Comparison of ENCODE assay signal across 1 cellular context in genomic region chr9:99039388-99040182, GRCh38.
A peak's percentile ranks its signal among the peaks of the same experiment; 100 is the strongest.
TF ChIP-seq lines count a peak whose summit lies in the region.

No MANE protein-coding gene starts in this region.

TF ChIP-seq in SK-N-SH, 30 proteins besides CTCF, POLR2A, EP300 and RAD21 (continued from another document):
- TF ChIP-seq ZBTB33 (IDR thresholded peaks at IDR 0.05; ENCODE audit: borderline replicate concordance, low read depth), result no peak
- no peak for TF ChIP-seq SIN3A (IDR thresholded peaks at IDR 0.05; ENCODE audit: borderline replicate concordance, low read depth, low read length)
- TF ChIP-seq CHD2 (IDR thresholded peaks at IDR 0.05; ENCODE audit: low read length, partially characterized antibody), result no peak
- TF ChIP-seq GABPA (IDR thresholded peaks at IDR 0.05; ENCODE audit: low read depth), result no peak
- TF ChIP-seq ELF1 (IDR thresholded peaks at IDR 0.05), result no peak
- TF ChIP-seq, protein P1, sequence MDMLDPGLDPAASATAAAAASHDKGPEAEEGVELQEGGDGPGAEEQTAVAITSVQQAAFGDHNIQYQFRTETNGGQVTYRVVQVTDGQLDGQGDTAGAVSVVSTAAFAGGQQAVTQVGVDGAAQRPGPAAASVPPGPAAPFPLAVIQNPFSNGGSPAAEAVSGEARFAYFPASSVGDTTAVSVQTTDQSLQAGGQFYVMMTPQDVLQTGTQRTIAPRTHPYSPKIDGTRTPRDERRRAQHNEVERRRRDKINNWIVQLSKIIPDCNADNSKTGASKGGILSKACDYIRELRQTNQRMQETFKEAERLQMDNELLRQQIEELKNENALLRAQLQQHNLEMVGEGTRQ (IDR thresholded peaks at IDR 0.05; ENCODE audit: borderline replicate concordance, low read depth, low read length), result no peak
- TF ChIP-seq RCOR1 (IDR thresholded peaks at IDR 0.05; ENCODE audit: low read length), result no peak
- TF ChIP-seq GATA2 (CRISPR knock-in tag; IDR thresholded peaks at IDR 0.05), result no peak
- TF ChIP-seq, protein P2, sequence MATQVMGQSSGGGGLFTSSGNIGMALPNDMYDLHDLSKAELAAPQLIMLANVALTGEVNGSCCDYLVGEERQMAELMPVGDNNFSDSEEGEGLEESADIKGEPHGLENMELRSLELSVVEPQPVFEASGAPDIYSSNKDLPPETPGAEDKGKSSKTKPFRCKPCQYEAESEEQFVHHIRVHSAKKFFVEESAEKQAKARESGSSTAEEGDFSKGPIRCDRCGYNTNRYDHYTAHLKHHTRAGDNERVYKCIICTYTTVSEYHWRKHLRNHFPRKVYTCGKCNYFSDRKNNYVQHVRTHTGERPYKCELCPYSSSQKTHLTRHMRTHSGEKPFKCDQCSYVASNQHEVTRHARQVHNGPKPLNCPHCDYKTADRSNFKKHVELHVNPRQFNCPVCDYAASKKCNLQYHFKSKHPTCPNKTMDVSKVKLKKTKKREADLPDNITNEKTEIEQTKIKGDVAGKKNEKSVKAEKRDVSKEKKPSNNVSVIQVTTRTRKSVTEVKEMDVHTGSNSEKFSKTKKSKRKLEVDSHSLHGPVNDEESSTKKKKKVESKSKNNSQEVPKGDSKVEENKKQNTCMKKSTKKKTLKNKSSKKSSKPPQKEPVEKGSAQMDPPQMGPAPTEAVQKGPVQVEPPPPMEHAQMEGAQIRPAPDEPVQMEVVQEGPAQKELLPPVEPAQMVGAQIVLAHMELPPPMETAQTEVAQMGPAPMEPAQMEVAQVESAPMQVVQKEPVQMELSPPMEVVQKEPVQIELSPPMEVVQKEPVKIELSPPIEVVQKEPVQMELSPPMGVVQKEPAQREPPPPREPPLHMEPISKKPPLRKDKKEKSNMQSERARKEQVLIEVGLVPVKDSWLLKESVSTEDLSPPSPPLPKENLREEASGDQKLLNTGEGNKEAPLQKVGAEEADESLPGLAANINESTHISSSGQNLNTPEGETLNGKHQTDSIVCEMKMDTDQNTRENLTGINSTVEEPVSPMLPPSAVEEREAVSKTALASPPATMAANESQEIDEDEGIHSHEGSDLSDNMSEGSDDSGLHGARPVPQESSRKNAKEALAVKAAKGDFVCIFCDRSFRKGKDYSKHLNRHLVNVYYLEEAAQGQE (IDR thresholded peaks at IDR 0.05; ENCODE audit: low read depth, low read length), result no peak
- TF ChIP-seq FOXM1 (IDR thresholded peaks at IDR 0.05; ENCODE audit: low read depth), result no peak
- TF ChIP-seq MXI1 (IDR thresholded peaks at IDR 0.05; ENCODE audit: low read depth, low read length), result no peak
- peak; percentile 59; the same call in 1 of the 2 replicates for TF ChIP-seq TCF12 (IDR thresholded peaks at IDR 0.05)
